In genomic region chr7:102497308-102497707, GRCh38 we compare ENCODE assay signal across 1 cellular context. TPM values are rescaled to one million over a fixed set of nuclear protein-coding genes. Genes with fewer than 3 reads are reported as not detected.
"Had no signal": no experiment of that assay in that cellular context is flagged by ENCODE, and none has a peak within 500 bp of the region (broad histone marks: within the 10 kb centered on the region; RNA-seq: fewer than 3 reads in every experiment).

No MANE protein-coding gene starts in this region.

RNA-seq across cellular contexts. Expression of gene UPK3BL2, which starts 46.2 kb away (rescaled TPM):
- total RNA-seq: RPMI7951 had no signal
